In the genomic region with DNA sequence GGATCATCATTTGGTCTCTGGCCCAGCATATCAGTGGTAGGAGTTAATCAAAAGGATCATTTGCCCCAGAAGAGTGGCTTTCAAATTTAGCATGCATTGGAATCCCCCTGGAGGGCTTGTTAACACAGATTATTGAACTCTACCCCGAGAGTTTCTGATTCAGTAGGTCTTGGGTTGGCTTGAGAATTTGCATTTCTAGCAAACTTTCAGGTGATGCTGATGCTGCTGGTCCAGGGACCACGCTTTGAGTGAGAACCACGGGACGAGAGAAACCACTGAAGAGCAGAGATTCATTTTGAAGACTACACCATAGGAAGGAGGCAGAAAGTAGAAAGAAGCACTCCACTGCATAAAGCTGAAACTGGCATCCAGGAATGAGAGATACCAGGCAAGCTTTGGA, we compare ENCODE assay signal across 1 cellular context.
TF ChIP-seq lines count a peak whose summit lies in the region.

No MANE protein-coding gene starts in this region.

TF ChIP-seq in IMR-90, 13 proteins besides CTCF, POLR2A, EP300 and RAD21 (continued from another document):
- TF ChIP-seq, protein P1, sequence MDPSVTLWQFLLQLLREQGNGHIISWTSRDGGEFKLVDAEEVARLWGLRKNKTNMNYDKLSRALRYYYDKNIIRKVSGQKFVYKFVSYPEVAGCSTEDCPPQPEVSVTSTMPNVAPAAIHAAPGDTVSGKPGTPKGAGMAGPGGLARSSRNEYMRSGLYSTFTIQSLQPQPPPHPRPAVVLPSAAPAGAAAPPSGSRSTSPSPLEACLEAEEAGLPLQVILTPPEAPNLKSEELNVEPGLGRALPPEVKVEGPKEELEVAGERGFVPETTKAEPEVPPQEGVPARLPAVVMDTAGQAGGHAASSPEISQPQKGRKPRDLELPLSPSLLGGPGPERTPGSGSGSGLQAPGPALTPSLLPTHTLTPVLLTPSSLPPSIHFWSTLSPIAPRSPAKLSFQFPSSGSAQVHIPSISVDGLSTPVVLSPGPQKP (IDR thresholded peaks at IDR 0.05; ENCODE audit: borderline replicate concordance, low read depth, low read length): no peak
- TF ChIP-seq MAZ (IDR thresholded peaks at IDR 0.05; ENCODE audit: borderline replicate concordance, low read depth, low read length): no peak
- no peak for TF ChIP-seq FOS (IDR thresholded peaks at IDR 0.05; ENCODE audit: low read depth, low read length)
- no peak for TF ChIP-seq MAFK (IDR thresholded peaks at IDR 0.05; ENCODE audit: low read depth, low read length)
- no peak for TF ChIP-seq CHD1 (IDR thresholded peaks at IDR 0.05; ENCODE audit: low read depth, low read length)
- no peak for TF ChIP-seq MXI1 (IDR thresholded peaks at IDR 0.05; ENCODE audit: borderline replicate concordance, low read depth, low read length)
- no peak for TF ChIP-seq NFE2L2 (IDR thresholded peaks at IDR 0.05; ENCODE audit: low read depth, low read length)
- no peak for TF ChIP-seq BHLHE40 (IDR thresholded peaks at IDR 0.05; ENCODE audit: low read depth, low read length)
- no peak for TF ChIP-seq CEBPB (IDR thresholded peaks at IDR 0.05; ENCODE audit: low read depth, low read length)
